In genomic region chr11:58900479-58901420, GRCh38 we compare ENCODE assay signal across 7 cellular contexts. TPM values are rescaled to one million over a fixed set of nuclear protein-coding genes. Genes with fewer than 3 reads are reported as not detected.
DNase-seq lines count a peak whose midpoint lies in the region; ATAC-seq, FAIRE-seq and TF ChIP-seq lines count a peak whose summit lies in the region.

No MANE protein-coding gene starts in this region.

- peak; percentile 93 for ATAC-seq in body of pancreas

- peak; percentile 43 for FAIRE-seq in H54 (lab: Jason Lieb, UNC)

- TF ChIP-seq POLR2A in H54 (IDR thresholded peaks at IDR 0.05; ENCODE audit: low read depth, low read length) (no peak), body of pancreas (IDR thresholded peaks at IDR 0.05) (no peak)

- peaks cover 6% of the 10 kb centered on the region for H3K4me1 ChIP-seq in body of pancreas

- DNase-seq in GM03348 (ENCODE audit: low spot score) (peak; percentile 90), H54 (ENCODE audit: insufficient read length, low spot score) (peak; percentile 70), NCI-H526 (lab: John Stamatoyannopoulos, UW) (peak; percentile 49 to 50), body of pancreas (peak; percentile 78 to 88 (median 82)), iPS-NIHi11 (ENCODE audit: low spot score) (peak; percentile 72)
- DNase-seq in stimulated activated CD4-positive, alpha-beta T cell treated with anti-CD3 and anti-CD28 coated beads, Interleukin-2, amount 100 ng/mL, for 48 hours, result peak; percentile 42 to 48
- no peak for DNase-seq in central memory CD4-positive, alpha-beta T cell

- no peak overlapping the region for H3K27ac ChIP-seq in body of pancreas

- 15 to 16% methylated on average over 33 to 36 of the region's 36 CpGs for WGBS in body of pancreas, 2 donors

- TF ChIP-seq CTCF in body of pancreas (IDR thresholded peaks at IDR 0.05), result peak; percentile 12 to 81 (median 78)

- no peaks in the 10 kb centered on the region for H3K36me3 ChIP-seq in body of pancreas (replicated peaks in 1 of 2; ENCODE audit: insufficient read depth in 1 of 2, low read depth in 2 of 2)

- H3K4me3 ChIP-seq in body of pancreas, result no peak overlapping the region

- no peaks in the 10 kb centered on the region for H3K9me3 ChIP-seq in body of pancreas

- peaks cover 0 to 6% of the 10 kb centered on the region in 2 donors for H3K27me3 ChIP-seq in body of pancreas

- intact Hi-C loops in body of pancreas (cut with DNase I), result no loop called here

RNA-seq across cellular contexts. Expression of gene GLYATL1, which starts 38.5 kb away (rescaled TPM):
- total RNA-seq in body of pancreas, result under 1 TPM in 1 of 2 donors, not detected in 1; 0.78 TPM

RNA-seq across cellular contexts. Expression of gene GLYATL2, which starts 56.2 kb away (rescaled TPM):
- total RNA-seq in body of pancreas, result not detected
